1 cellular context compared by ENCODE assay signal in genomic region chr7:873367-874002, GRCh38.
A peak's percentile ranks its signal among the peaks of the same experiment; 100 is the strongest.
TF ChIP-seq lines count a peak whose summit lies in the region.

No MANE protein-coding gene starts in this region.

TF ChIP-seq in K562, 482 proteins besides CTCF, POLR2A, EP300 and RAD21 (continued from another document and continues in another):
- TF ChIP-seq ZHX1 (conservative IDR thresholded peaks at IDR 0.05; ENCODE audit: low read length) (0 out of 2 replicates have a peak, but pooled peaks have one; percentile 40), MTA3 (IDR thresholded peaks at IDR 0.05; ENCODE audit: borderline replicate concordance) (no peak; the same call in 1 of the 2 replicates), BCOR (IDR thresholded peaks at IDR 0.05) (no peak), TRIM28 (IDR thresholded peaks at IDR 0.05) (no peak), CREBBP (IDR thresholded peaks at IDR 0.05; ENCODE audit: low read depth, low read length) (no peak), POLR2AphosphoS5 (IDR thresholded peaks at IDR 0.05; ENCODE audit: control insufficient read depth, insufficient read depth, low read depth, low read length) (peak; percentile 57; the same call in 1 of the 2 replicates), KAT2B (IDR thresholded peaks at IDR 0.05; ENCODE audit: low read depth, low read length) (no peak), RNF219 (CRISPR knock-in tag; IDR thresholded peaks at IDR 0.05) (no peak), CBX8 (IDR thresholded peaks at IDR 0.05; ENCODE audit: borderline replicate concordance, extremely low read depth, low read depth, low read length, poor library complexity, severe bottlenecking) (no peak), POLR2G (IDR thresholded peaks at IDR 0.05; ENCODE audit: low read depth, low read length) (peak; percentile 24; the same call in 1 of the 2 replicates), ZBTB17 (CRISPR knock-in tag; IDR thresholded peaks at IDR 0.05) (no peak), ZNF57 (CRISPR knock-in tag; IDR thresholded peaks at IDR 0.05) (no peak), TEAD2 (tag; IDR thresholded peaks at IDR 0.05) (no peak), XRCC3 (IDR thresholded peaks at IDR 0.05) (no peak), ZFPM2 (CRISPR knock-in tag; IDR thresholded peaks at IDR 0.05) (no peak), KDM5B (IDR thresholded peaks at IDR 0.05; ENCODE audit: insufficient replicate concordance, low read depth, low read length) (no peak), KAT8 (IDR thresholded peaks at IDR 0.05; ENCODE audit: low read depth) (no peak), NR1H2 (CRISPR knock-in tag; IDR thresholded peaks at IDR 0.05) (no peak), ZSCAN29 (IDR thresholded peaks at IDR 0.05) (no peak), PHB2 (IDR thresholded peaks at IDR 0.05; ENCODE audit: low read depth) (no peak), ZBTB33 (CRISPR knock-in tag; IDR thresholded peaks at IDR 0.05) (peak; percentile 96), ZNF766 (CRISPR knock-in tag; conservative IDR thresholded peaks at IDR 0.05) (peak; percentile 57; the same call in 1 of the 2 replicates), RREB1 (CRISPR knock-in tag; IDR thresholded peaks at IDR 0.05) (no peak), EGR1 (conservative IDR thresholded peaks at IDR 0.05) (no peak), AFF1 (IDR thresholded peaks at IDR 0.05; ENCODE audit: low read depth in 1 of 2, partially characterized antibody in 2 of 2) (peak in 1 of 2 experiments; percentile 18), ZNF583 (CRISPR knock-in tag; IDR thresholded peaks at IDR 0.05) (peak; percentile 78), RBM39 (optimal IDR thresholded peaks at IDR 0.05; ENCODE audit: low read depth, low read length) (no peak), MIER1 (IDR thresholded peaks at IDR 0.05; ENCODE audit: low read depth) (no peak), ZNF764 (CRISPR knock-in tag; IDR thresholded peaks at IDR 0.05; ENCODE audit: low read depth) (no peak), SAFB2 (IDR thresholded peaks at IDR 0.05; ENCODE audit: borderline replicate concordance, low read depth, low read length, severe bottlenecking) (no peak), HNRNPK (IDR thresholded peaks at IDR 0.05; ENCODE audit: low read depth, low read length, poor library complexity, severe bottlenecking) (no peak), DDX20 (tag; IDR thresholded peaks at IDR 0.05; ENCODE audit: low read depth) (no peak), ZNF780A (CRISPR knock-in tag; IDR thresholded peaks at IDR 0.05) (no peak), ZNF398 (CRISPR knock-in tag; IDR thresholded peaks at IDR 0.05) (no peak), ZNF134 (CRISPR knock-in tag; conservative IDR thresholded peaks at IDR 0.05) (no peak), HINFP (tag; conservative IDR thresholded peaks at IDR 0.05; ENCODE audit: low read depth) (no peak), DIDO1 (tag; IDR thresholded peaks at IDR 0.05; ENCODE audit: low read depth) (no peak), KLF13 (tag; IDR thresholded peaks at IDR 0.05; ENCODE audit: borderline replicate concordance, low read depth) (no peak), SMARCE1 (IDR thresholded peaks at IDR 0.05) (no peak), TAF15 (IDR thresholded peaks at IDR 0.05; ENCODE audit: low read depth, low read length) (no peak), GABPA (tag; conservative IDR thresholded peaks at IDR 0.05; ENCODE audit: low read depth) (no peak), USF1 (CRISPR knock-in tag; IDR thresholded peaks at IDR 0.05) (peak; percentile 90)
